ENCODE assay signal across 33 cellular contexts in the genomic region with DNA sequence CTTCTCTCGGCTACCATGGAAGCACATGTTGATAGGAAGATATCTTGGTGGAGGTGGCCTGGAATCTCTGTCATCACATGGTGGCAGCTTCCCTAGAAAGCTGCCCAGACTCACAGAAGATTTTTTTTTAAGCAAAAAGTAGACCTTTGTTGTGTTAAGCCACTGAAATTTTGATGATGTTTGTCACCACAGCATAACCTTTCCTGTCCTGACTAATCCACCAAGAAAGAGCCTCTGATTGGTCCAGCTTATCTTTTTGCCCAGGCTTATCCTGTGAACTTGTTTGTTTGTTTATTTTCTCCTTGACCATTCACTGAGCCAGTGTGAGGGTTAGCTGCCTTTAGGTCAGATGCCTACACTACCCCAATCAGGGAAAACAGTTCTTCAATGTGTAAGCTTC.
"Had no signal": no experiment of that assay in that cellular context is flagged by ENCODE, and none has a peak within 500 bp of the region (broad histone marks: within the 10 kb centered on the region; RNA-seq: fewer than 3 reads in every experiment).

No MANE protein-coding gene starts in this region.

- FAIRE-seq: astrocyte, bronchial epithelial cell had no signal

- ATAC-seq: activated naive CD4-positive, alpha-beta T cell treated with anti-CD3 and anti-CD28 coated beads, Interleukin-2, amount 50 U/mL, for 72 hours; activated naive CD8-positive, alpha-beta T cell treated with anti-CD3 and anti-CD28 coated beads, Interleukin-2, amount 50 U/mL, for 24 hours; activated T-cell treated with anti-CD3 and anti-CD28 coated beads, Interleukin-2, amount 50 U/mL, for 4 hours; activated T-cell treated with anti-CD3 and anti-CD28 coated beads, Interleukin-2, amount 50 U/mL, for 72 hours; activated T-helper 17 cell treated with anti-CD3 and anti-CD28 coated beads, Interleukin-2, amount 50 U/mL, for 72 hours had no signal

- H3K27ac ChIP-seq: adrenal gland, ascending aorta, brain microvascular endothelial cell, breast epithelium, cardiac muscle cell had no signal

- H3K4me3 ChIP-seq: adrenal gland, ascending aorta, breast epithelium, cardiac muscle cell had no signal

- H3K4me1 ChIP-seq: adrenal gland, ascending aorta, breast epithelium had no signal

- H3K36me3 ChIP-seq: adrenal gland, ascending aorta, brain microvascular endothelial cell, breast epithelium, cardiac muscle cell had no signal

- DNase-seq: activated effector memory CD4-positive, alpha-beta T cell treated with anti-CD3 and anti-CD28 coated beads, Interleukin-2, amount 50 U/mL, for 16 hours; activated effector memory CD4-positive, alpha-beta T cell treated with Interleukin-2 at 50 U/mL for 16 hours; activated gamma-delta T cell; activated gamma-delta T cell treated with Interleukin-2 at 50 U/mL for 16 hours; activated naive CD4-positive, alpha-beta T cell; activated naive CD4-positive, alpha-beta T cell treated with anti-CD3 and anti-CD28 coated beads for 36 hours; activated naive CD4-positive, alpha-beta T cell treated with anti-CD3 and anti-CD28 coated beads, Interleukin-2, amount 10 ng/mL, durations not matched to agents 7 days and 5 days; activated naive CD4-positive, alpha-beta T cell treated with anti-CD3 and anti-CD28 coated beads, Interleukin-2, amount 50 U/mL, for 16 hours; activated naive CD4-positive, alpha-beta T cell treated with Interleukin-2 at 50 U/mL for 16 hours; activated naive CD8-positive, alpha-beta T cell treated with anti-CD3 and anti-CD28 coated beads for 36 hours; activated naive CD8-positive, alpha-beta T cell treated with anti-CD3 and anti-CD28 coated beads, Interleukin-2, amount 10 ng/mL, durations not matched to agents 7 days and 5 days; activated naive CD8-positive, alpha-beta T cell treated with anti-CD3 and anti-CD28 coated beads, Interleukin-2, amount 50 U/mL, for 24 hours; activated T-cell treated with anti-CD3 and anti-CD28 coated beads, Interleukin-2, amount 50 U/mL, for 1 hour; activated T-cell treated with anti-CD3 and anti-CD28 coated beads, Interleukin-2, amount 50 U/mL, for 24 hours; activated T-cell treated with anti-CD3 and anti-CD28 coated beads, Interleukin-2, amount 50 U/mL, for 4 hours; activated T-cell treated with anti-CD3 and anti-CD28 coated beads, Interleukin-2, amount 50 U/mL, for 48 hours; activated T-cell treated with anti-CD3 and anti-CD28 coated beads, Interleukin-2, amount 50 U/mL, for 72 hours; adrenal gland; amniotic stem cell; amygdala; anterior cingulate cortex; aorta; brain microvascular endothelial cell; caudate nucleus; central memory CD4-positive, alpha-beta T cell; cerebellar nuclear complex had no signal

- H3K9me3 ChIP-seq: adrenal gland had no signal

- H3K27me3 ChIP-seq: adrenal gland, ascending aorta, brain microvascular endothelial cell, cardiac muscle cell had no signal
